Comparison of ENCODE assay signal across 8 cellular contexts in the genomic region with DNA sequence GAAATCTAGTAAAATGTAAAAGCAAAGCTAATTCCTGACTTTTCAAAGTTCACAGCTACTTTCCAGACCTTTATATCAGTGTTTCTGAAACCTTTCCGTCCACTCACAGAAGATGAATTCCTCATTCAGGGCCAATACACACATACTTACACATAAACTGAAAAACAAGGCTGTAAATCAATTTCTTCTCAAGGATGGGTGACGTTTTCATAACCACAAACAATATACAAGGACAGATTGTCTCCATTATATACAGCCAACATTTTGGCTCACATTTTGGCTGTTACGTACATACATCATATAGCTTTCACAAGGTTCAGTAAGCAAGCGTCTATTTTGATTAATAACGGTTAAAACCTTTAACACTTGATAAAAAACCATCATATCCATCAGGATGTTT. TPM values are rescaled to one million over a fixed set of nuclear protein-coding genes. Genes with fewer than 3 reads are reported as not detected.
DNase-seq lines count a peak whose midpoint lies in the region; ATAC-seq and TF ChIP-seq lines count a peak whose summit lies in the region.

No MANE protein-coding gene starts in this region.

- dilution Hi-C loops in mammary epithelial cell (cut with HindIII; ENCODE audit: low sequenced_read_pairs), result no loop called here

- no peaks in the 10 kb centered on the region for H3K27me3 Mint-ChIP-seq in IgD-negative memory B cell

- H3K9me3 ChIP-seq in BLaER1 (peaks cover 33% of the 10 kb centered on the region), mammary epithelial cell (replicated peaks; ENCODE audit: insufficient read depth, low read length) (peaks cover 3% of the 10 kb centered on the region), muscle layer of duodenum (ENCODE audit: control insufficient read depth in 1 of 2, low read length in 2 of 2) (no peaks in the 10 kb centered on the region)

- CTCF ChIA-PET in mammary epithelial cell (lab: Charles Lee; ENCODE audit: low non-redundant PET), result no interaction called here

- H3K9me3 Mint-ChIP-seq in IgD-negative memory B cell, result no peaks in the 10 kb centered on the region

- 0% methylated on average over 5 of the region's 5 CpGs for WGBS in mammary epithelial cell (ENCODE audit: low coverage, missing lambda C conversion rate)

- DNase-seq in mammary epithelial cell (no peak), NCI-H2227 (lab: John Stamatoyannopoulos, UW; ENCODE audit: unreplicated experiment) (no peak), UCSD-AML1 (lab: John Stamatoyannopoulos, UW; ENCODE audit: unreplicated experiment) (no peak)
- no peak for DNase-seq in stimulated activated CD4-positive, alpha-beta T cell treated with anti-CD3 and anti-CD28 coated beads, Interleukin-4, amount 100 ng/mL, for 4 hours

- H3K9ac ChIP-seq in BLaER1, result peak overlapping the region; percentile 96
- H3K9ac ChIP-seq in mammary epithelial cell (ENCODE audit: insufficient read depth, low read length), result peak overlapping the region; percentile 96

- H3K27ac Mint-ChIP-seq in IgD-negative memory B cell, result peak overlapping the region; percentile 40 to 98 (median 79)

- H3K36me3 Mint-ChIP-seq in IgD-negative memory B cell, result peaks cover 8% of the 10 kb centered on the region

- no peak overlapping the region for H2AFZ ChIP-seq in mammary epithelial cell (ENCODE audit: low read depth, low read length)

- H3K27ac ChIP-seq in BLaER1 (peak overlapping the region; percentile 90), mammary epithelial cell (ENCODE audit: insufficient read depth, low read depth, low read length) (peak overlapping the region; percentile 97), muscle layer of duodenum (ENCODE audit: low read length) (no peak overlapping the region)

- H3K4me1 Mint-ChIP-seq in IgD-negative memory B cell, result peaks cover 29 to 40% (median 38%) of the 10 kb centered on the region in 3 donors

- H3K36me3 ChIP-seq in BLaER1, result peaks cover 21% of the 10 kb centered on the region
- H3K36me3 ChIP-seq in mammary epithelial cell (ENCODE audit: insufficient read depth, low read length), result peaks cover 1% of the 10 kb centered on the region
- no peaks in the 10 kb centered on the region for H3K36me3 ChIP-seq in muscle layer of duodenum (ENCODE audit: control insufficient read depth in 1 of 2, insufficient read depth in 2 of 2, low read length in 2 of 2)

- H4K20me1 ChIP-seq in BLaER1 (peaks cover 49% of the 10 kb centered on the region), mammary epithelial cell (ENCODE audit: insufficient read depth, low read length) (no peaks in the 10 kb centered on the region)

- peaks cover 27% of the 10 kb centered on the region for H3K4me1 ChIP-seq in BLaER1
- H3K4me1 ChIP-seq in mammary epithelial cell (ENCODE audit: insufficient read depth, low read length), result no peaks in the 10 kb centered on the region
- peaks cover 8 to 17% of the 10 kb centered on the region in 2 donors for H3K4me1 ChIP-seq in muscle layer of duodenum (ENCODE audit: control insufficient read depth in 1 of 2, insufficient read depth in 2 of 2, low read length in 2 of 2)

- no TSS peak for BruUV-seq in mammary epithelial cell (replicated peaks; lab: Mats Ljungman, UMichigan)

- peak overlapping the region; percentile 74 to 99 (median 94) for H3K4me3 Mint-ChIP-seq in IgD-negative memory B cell

- TF ChIP-seq CTCF in mammary epithelial cell (conservative IDR thresholded peaks at IDR 0.05 in 1 of 2, IDR thresholded peaks at IDR 0.05 in 1 of 2; ENCODE audit: extremely low read depth in 1 of 2, insufficient read depth in 1 of 2, low read depth in 1 of 2, low read length in 2 of 2), result no peak

- in situ Hi-C loops in mammary epithelial cell (cut with MboI; ENCODE audit: low sequenced_read_pairs in 2 of 2), result no loop called here

- H3K27me3 ChIP-seq in BLaER1 (no peaks in the 10 kb centered on the region), mammary epithelial cell (ENCODE audit: insufficient read depth, low read length) (no peaks in the 10 kb centered on the region), muscle layer of duodenum (ENCODE audit: low read depth, low read length) (no peaks in the 10 kb centered on the region)

- H3K79me2 ChIP-seq in mammary epithelial cell (ENCODE audit: insufficient read depth, low read length), result peaks cover 62% of the 10 kb centered on the region

- intact Hi-C loops in mammary epithelial cell (cut with micrococcal nuclease), result no loop called here

- H3K4me3 ChIP-seq in BLaER1, result peak overlapping the region; percentile 100
- H3K4me3 ChIP-seq in mammary epithelial cell (replicated peaks in 1 of 3; ENCODE audit: insufficient read depth in 1 of 3, low read depth in 2 of 3, low read length in 3 of 3), result peak overlapping the region; percentile 93 to 95 (median 93)
- peak overlapping the region; percentile 80 to 86 for H3K4me3 ChIP-seq in muscle layer of duodenum (ENCODE audit: low read depth in 1 of 2, low read length in 2 of 2)

- no peak for ATAC-seq in HG03460 (IDR thresholded peaks at IDR 0.05; ENCODE audit: unreplicated experiment)

- H3K4me2 ChIP-seq in BLaER1 (peak overlapping the region; percentile 81), mammary epithelial cell (ENCODE audit: insufficient read depth, low read depth, low read length) (peak overlapping the region; percentile 83)

RNA-seq across cellular contexts. Expression of gene RPRD1A, which starts 1.4 kb away (rescaled TPM):
- polyA plus RNA-seq in IgD-negative memory B cell, result 15.6 TPM
- total RNA-seq in mammary epithelial cell, result 10 to 100 TPM; 66.5 to 74.0 TPM
- 27.3 TPM for polyA plus RNA-seq in mammary epithelial cell
- 17.3 TPM for polyA minus RNA-seq in mammary epithelial cell
